In genomic region chr7:94170836-94171235, GRCh38 we compare ENCODE assay signal across 11 cellular contexts.
DNase-seq lines count a peak whose midpoint lies in the region; ATAC-seq lines count a peak whose summit lies in the region.
"Had no signal": no experiment of that assay in that cellular context is flagged by ENCODE, and none has a peak within 500 bp of the region (broad histone marks: within the 10 kb centered on the region; RNA-seq: fewer than 3 reads in every experiment).

No MANE protein-coding gene starts in this region.

- DNase-seq in NCI-H2227 treated with DMSO at 0.1 percent for 48 hours (lab: John Stamatoyannopoulos, UW): no peak
- no peak for DNase-seq in NCI-H226
- DNase-seq in NCI-H510A (lab: John Stamatoyannopoulos, UW): no peak
- DNase-seq: activated CD4-positive, CD25-positive, alpha-beta regulatory T cell treated with anti-CD3 and anti-CD28 coated beads, Interleukin-2, amount 50 U/mL, for 72 hours; adrenal gland; GOT3 had no signal

- H3K4me1 Mint-ChIP-seq in activated T-helper 17 cell treated with anti-CD3 and anti-CD28 coated beads, Interleukin-2, amount 50 U/mL, for 72 hours: no peaks in the 10 kb centered on the region

- H3K27me3 Mint-ChIP-seq in activated T-helper 17 cell treated with anti-CD3 and anti-CD28 coated beads, Interleukin-2, amount 50 U/mL, for 72 hours: peaks cover 7% of the 10 kb centered on the region

- no peaks in the 10 kb centered on the region for H3K36me3 Mint-ChIP-seq in activated T-helper 17 cell treated with anti-CD3 and anti-CD28 coated beads, Interleukin-2, amount 50 U/mL, for 72 hours (ENCODE audit: low read depth)

- no peak overlapping the region for H3K4me3 Mint-ChIP-seq in activated T-helper 17 cell treated with anti-CD3 and anti-CD28 coated beads, Interleukin-2, amount 50 U/mL, for 72 hours

- no peak overlapping the region for H3K27ac Mint-ChIP-seq in activated T-helper 17 cell treated with anti-CD3 and anti-CD28 coated beads, Interleukin-2, amount 50 U/mL, for 72 hours

- ATAC-seq in GM18858 (IDR thresholded peaks at IDR 0.05; ENCODE audit: unreplicated experiment) (peak; percentile 93), GM21447 (IDR thresholded peaks at IDR 0.05; ENCODE audit: unreplicated experiment) (peak; percentile 84), HG03095 (IDR thresholded peaks at IDR 0.05; ENCODE audit: unreplicated experiment) (peak; percentile 88), GM19328 (IDR thresholded peaks at IDR 0.05; ENCODE audit: unreplicated experiment) (no peak)
- ATAC-seq in activated T-helper 17 cell treated with anti-CD3 and anti-CD28 coated beads, Interleukin-2, amount 50 U/mL, for 72 hours (replicated peaks): peak; percentile 35

- peaks cover 2% of the 10 kb centered on the region for H3K9me3 Mint-ChIP-seq in activated T-helper 17 cell treated with anti-CD3 and anti-CD28 coated beads, Interleukin-2, amount 50 U/mL, for 72 hours
